ENCODE assay signal across 30 cellular contexts in genomic region chr14:96594961-96595360, GRCh38.
"Had no signal": no experiment of that assay in that cellular context is flagged by ENCODE, and none has a peak within 500 bp of the region (broad histone marks: within the 10 kb centered on the region; RNA-seq: fewer than 3 reads in every experiment).

No MANE protein-coding gene starts in this region.

- H3K4me1 ChIP-seq: breast epithelium, colonic mucosa, foreskin keratinocyte had no signal

- H3K4me3 Mint-ChIP-seq: activated CD4-positive, alpha-beta memory T cell treated with anti-CD3 and anti-CD28 coated beads for 36 hours; activated CD4-positive, alpha-beta T cell treated with anti-CD3 and anti-CD28 coated beads for 36 hours; activated CD4-positive, alpha-beta T cell treated with anti-CD3 and anti-CD28 coated beads, Interleukin-2, amount 10 ng/mL, durations not matched to agents 24 days and 14 days; activated naive CD4-positive, alpha-beta T cell treated with anti-CD3 and anti-CD28 coated beads, Interleukin-2, amount 10 ng/mL, durations not matched to agents 7 days and 5 days; activated naive CD8-positive, alpha-beta T cell treated with anti-CD3 and anti-CD28 coated beads, Interleukin-2, amount 10 ng/mL, durations not matched to agents 7 days and 5 days; activated T-cell treated with anti-CD3 and anti-CD28 coated beads, Interleukin-2, amount 50 U/mL, for 24 hours; activated T-cell treated with anti-CD3 and anti-CD28 coated beads, Interleukin-2, amount 50 U/mL, for 72 hours; brain; endodermal cell; T-helper 17 cell had no signal

- ATAC-seq: activated CD4-positive, alpha-beta T cell treated with anti-CD3 and anti-CD28 coated beads for 36 hours; activated naive CD4-positive, alpha-beta T cell treated with anti-CD3 and anti-CD28 coated beads, Interleukin-2, amount 50 U/mL, for 72 hours; activated T-cell treated with anti-CD3 and anti-CD28 coated beads, Interleukin-2, amount 50 U/mL, for 72 hours; foreskin keratinocyte; gastroesophageal sphincter; T-helper 17 cell had no signal

- H3K4me1 Mint-ChIP-seq: endodermal cell had no signal

- H3K27ac Mint-ChIP-seq: activated CD4-positive, alpha-beta memory T cell treated with anti-CD3 and anti-CD28 coated beads for 36 hours; activated CD4-positive, alpha-beta T cell treated with anti-CD3 and anti-CD28 coated beads for 36 hours; activated CD4-positive, alpha-beta T cell treated with anti-CD3 and anti-CD28 coated beads, Interleukin-2, amount 10 ng/mL, durations not matched to agents 24 days and 14 days; activated naive CD4-positive, alpha-beta T cell treated with anti-CD3 and anti-CD28 coated beads, Interleukin-2, amount 10 ng/mL, durations not matched to agents 7 days and 5 days; activated naive CD4-positive, alpha-beta T cell treated with anti-CD3 and anti-CD28 coated beads, Interleukin-2, amount 50 U/mL, for 72 hours; activated naive CD8-positive, alpha-beta T cell treated with anti-CD3 and anti-CD28 coated beads, Interleukin-2, amount 10 ng/mL, durations not matched to agents 7 days and 5 days; activated T-cell treated with anti-CD3 and anti-CD28 coated beads, Interleukin-2, amount 50 U/mL, for 24 hours; activated T-cell treated with anti-CD3 and anti-CD28 coated beads, Interleukin-2, amount 50 U/mL, for 72 hours; brain; endodermal cell; T-helper 17 cell had no signal

- H3K36me3 ChIP-seq: ascending aorta, breast epithelium, cardiac muscle cell, colonic mucosa, esophagus muscularis mucosa, gastroesophageal sphincter had no signal

- H3K4me3 ChIP-seq: ascending aorta, breast epithelium, cardiac muscle cell, colonic mucosa, dorsolateral prefrontal cortex, esophagus muscularis mucosa, gastroesophageal sphincter had no signal

- H3K36me3 Mint-ChIP-seq: activated CD4-positive, alpha-beta memory T cell treated with anti-CD3 and anti-CD28 coated beads for 36 hours; activated naive CD4-positive, alpha-beta T cell treated with anti-CD3 and anti-CD28 coated beads, Interleukin-2, amount 10 ng/mL, durations not matched to agents 7 days and 5 days; activated naive CD8-positive, alpha-beta T cell treated with anti-CD3 and anti-CD28 coated beads, Interleukin-2, amount 10 ng/mL, durations not matched to agents 7 days and 5 days; brain had no signal

- H3K27ac ChIP-seq: ascending aorta, breast epithelium, cardiac muscle cell, colonic mucosa, dorsolateral prefrontal cortex, esophagus muscularis mucosa, foreskin keratinocyte, gastroesophageal sphincter had no signal

- H3K27me3 Mint-ChIP-seq: activated T-cell treated with anti-CD3 and anti-CD28 coated beads, Interleukin-2, amount 50 U/mL, for 24 hours had no signal

- DNase-seq: activated CD4-positive, alpha-beta memory T cell treated with anti-CD3 and anti-CD28 coated beads for 36 hours; activated CD4-positive, alpha-beta T cell treated with anti-CD3 and anti-CD28 coated beads for 36 hours; activated CD4-positive, alpha-beta T cell treated with anti-CD3 and anti-CD28 coated beads, Interleukin-2, amount 10 ng/mL, durations not matched to agents 24 days and 14 days; activated CD4-positive, CD25-positive, alpha-beta regulatory T cell; activated CD4-positive, CD25-positive, alpha-beta regulatory T cell treated with anti-CD3 and anti-CD28 coated beads, Interleukin-2, amount 50 U/mL, for 72 hours; activated CD8-positive, alpha-beta memory T cell treated with anti-CD3 and anti-CD28 coated beads, Interleukin-2, amount 50 U/mL, for 48 hours; activated gamma-delta T cell; activated naive CD4-positive, alpha-beta T cell; activated naive CD4-positive, alpha-beta T cell treated with anti-CD3 and anti-CD28 coated beads, Interleukin-2, amount 10 ng/mL, durations not matched to agents 7 days and 5 days; activated naive CD8-positive, alpha-beta T cell treated with anti-CD3 and anti-CD28 coated beads, Interleukin-2, amount 10 ng/mL, durations not matched to agents 7 days and 5 days; activated T-cell treated with anti-CD3 and anti-CD28 coated beads for 4 hours; activated T-cell treated with anti-CD3 and anti-CD28 coated beads, Interleukin-2, amount 50 U/mL, for 24 hours; activated T-cell treated with anti-CD3 and anti-CD28 coated beads, Interleukin-2, amount 50 U/mL, for 72 hours; central memory CD4-positive, alpha-beta T cell; cerebellar nuclear complex; colonic mucosa; effector memory CD4-positive, alpha-beta T cell; endodermal cell; erythroblast; foreskin keratinocyte; T-helper 1 cell; T-helper 17 cell had no signal

- H3K9me3 Mint-ChIP-seq: activated CD4-positive, alpha-beta memory T cell treated with anti-CD3 and anti-CD28 coated beads for 36 hours; activated CD4-positive, alpha-beta T cell treated with anti-CD3 and anti-CD28 coated beads, Interleukin-2, amount 10 ng/mL, durations not matched to agents 24 days and 14 days; activated naive CD4-positive, alpha-beta T cell treated with anti-CD3 and anti-CD28 coated beads, Interleukin-2, amount 10 ng/mL, durations not matched to agents 7 days and 5 days; activated naive CD4-positive, alpha-beta T cell treated with anti-CD3 and anti-CD28 coated beads, Interleukin-2, amount 50 U/mL, for 72 hours; activated naive CD8-positive, alpha-beta T cell treated with anti-CD3 and anti-CD28 coated beads, Interleukin-2, amount 10 ng/mL, durations not matched to agents 7 days and 5 days; activated T-cell treated with anti-CD3 and anti-CD28 coated beads, Interleukin-2, amount 50 U/mL, for 24 hours; activated T-cell treated with anti-CD3 and anti-CD28 coated beads, Interleukin-2, amount 50 U/mL, for 72 hours; endodermal cell had no signal

- H3K9me3 ChIP-seq: ascending aorta, breast epithelium, colonic mucosa, esophagus muscularis mucosa, gastroesophageal sphincter had no signal
